Comparison of ENCODE assay signal across 9 cellular contexts in genomic region chrX:72276478-72276953, GRCh38. TPM values are rescaled to one million over a fixed set of nuclear protein-coding genes. Genes with fewer than 3 reads are reported as not detected.
A peak's percentile ranks its signal among the peaks of the same experiment; 100 is the strongest.
DNase-seq lines count a peak whose midpoint lies in the region; ATAC-seq and TF ChIP-seq lines count a peak whose summit lies in the region.
"Had no signal": no experiment of that assay in that cellular context is flagged by ENCODE, and none has a peak within 500 bp of the region (broad histone marks: within the 10 kb centered on the region; RNA-seq: fewer than 3 reads in every experiment).

No MANE protein-coding gene starts in this region.

- peaks cover 0 to 44% (median 5%) of the 10 kb centered on the region in 9 donors for H3K36me3 ChIP-seq in heart right ventricle

- H3K4me3 ChIP-seq in heart right ventricle (peak overlapping the region; percentile 48 to 86 (median 73)), fibroblast of the aortic adventitia (ENCODE audit: low read depth, low read length) (peak overlapping the region; percentile 88), skin epidermis (peak overlapping the region; percentile 50 to 76 (median 62))

- H3K27me3 ChIP-seq in heart right ventricle: peaks cover 0 to 21% (median 0%) of the 10 kb centered on the region in 7 donors

- intact Hi-C loops in heart right ventricle (cut with DNase I) (loop anchor here in 1 of 10 donors (10.0 kb wide), 1 partner anchor 272 kb away; no protein-coding TSS in a partner anchor), Right ventricle myocardium inferior (cut with DNase I) (loop anchor here (5.0 to 10.0 kb wide), 2 partner anchors 34 to 272 kb away; no protein-coding TSS in a partner anchor)

- ATAC-seq in heart right ventricle (peak in 6 of 8 donors; percentile 4 to 54 (median 52)), Right ventricle myocardium inferior (no peak)

- H3K27ac ChIP-seq in heart right ventricle (peak overlapping the region; percentile 39 to 88 (median 82)), RWPE1 (peak overlapping the region; percentile 77), skin epidermis (peak overlapping the region; percentile 65 to 96 (median 89))

- CTCF ChIA-PET in RWPE1 (lab: Yijun Ruan, JAX): interaction anchor here (0.6 to 0.7 kb wide), 4 partner anchors 31 to 1275 kb away, joined by 3 to 6 read pairs (median 4); no protein-coding TSS in a partner anchor
- CTCF ChIA-PET in HEK293T (lab: Yijun Ruan, JAX): interaction anchor here (0.5 to 2.3 kb wide), 8 partner anchors 9 to 258 kb away, joined by 3 to 14 read pairs (median 4); no protein-coding TSS in a partner anchor

- peak in 1 of 2 donors; percentile 3 for DNase-seq in heart right ventricle
- DNase-seq in Right ventricle myocardium inferior (ENCODE audit: missing footprints): no peak
- DNase-seq in RWPE1 (ENCODE audit: low spot score): no peak
- no peak for DNase-seq in fibroblast of the aortic adventitia (ENCODE audit: low read depth)
- no peak for DNase-seq in NCI-H526 treated with DMSO at 0.1 percent for 48 hours (lab: John Stamatoyannopoulos, UW)
- DNase-seq in NCI-H2081 treated with DMSO at 0.1 percent for 48 hours (lab: John Stamatoyannopoulos, UW): no peak
- no peak for DNase-seq in HEK293T (ENCODE audit: extremely low spot score)

- WGBS in heart right ventricle, 2 donors: 1 to 2% methylated on average over 11 to 18 of the region's 18 CpGs

- POLR2A ChIA-PET in RWPE1 (lab: Yijun Ruan, JAX; ENCODE audit: low non-redundant PET): interaction anchor here (0.6 to 1.2 kb wide), 3 partner anchors 18 to 260 kb away, joined by 3 read pairs; no protein-coding TSS in a partner anchor
- POLR2A ChIA-PET in HEK293T (lab: Yijun Ruan, JAX): interaction anchor here (0.8 to 5.2 kb wide), 27 partner anchors 9 to 284 kb away, joined by 3 to 67 read pairs (median 9); partner anchors contain the start of genes CITED1, ERCC6L and PIN4

- no peak for TF ChIP-seq CTCF in heart right ventricle (IDR thresholded peaks at IDR 0.05)
- no peak for TF ChIP-seq CTCF in RWPE1 (conservative IDR thresholded peaks at IDR 0.05; ENCODE audit: low read depth)
- no peak for TF ChIP-seq CTCF in fibroblast of the aortic adventitia (IDR thresholded peaks at IDR 0.05; ENCODE audit: insufficient read depth, low read length)

- no peaks in the 10 kb centered on the region for H3K9me3 ChIP-seq in heart right ventricle

- peaks cover 0 to 43% (median 11%) of the 10 kb centered on the region in 9 donors for H3K4me1 ChIP-seq in heart right ventricle

TF ChIP-seq in HEK293T, 16 proteins besides CTCF, POLR2A, EP300 and RAD21:
- TF ChIP-seq SUZ12 (IDR thresholded peaks at IDR 0.05) (no peak), ZNF384 (IDR thresholded peaks at IDR 0.05) (no peak)

RNA-seq across cellular contexts. Expression of gene RPS4X, which starts 0.5 kb away (rescaled TPM):
- total RNA-seq in heart right ventricle (100 to 1,000 TPM; 404 to 657 (median 436) TPM), Right ventricle myocardium inferior (417 TPM), fibroblast of the aortic adventitia (ENCODE audit: low replicate concordance) (428 and 1,519 TPM in 2 replicates)
- polyA plus RNA-seq in heart right ventricle: 100 to 1,000 TPM; 397 to 783 TPM

RNA-seq across cellular contexts. Expression of gene CITED1, which starts 29.2 kb away (rescaled TPM):
- under 1 TPM in 2 of 10 donors, not detected in 8; 0.20 to 0.53 TPM for total RNA-seq in heart right ventricle
- under 1 TPM in 1 of 2 donors, not detected in 1; 0.83 TPM for polyA plus RNA-seq in heart right ventricle
- total RNA-seq in Right ventricle myocardium inferior: not detected
- not detected in 2 replicates for total RNA-seq in fibroblast of the aortic adventitia (ENCODE audit: low replicate concordance)
- total RNA-seq: lung microvascular endothelial cell had no signal

RNA-seq across cellular contexts. Expression of gene ERCC6L, which starts 37.7 kb away (rescaled TPM):
- total RNA-seq in heart right ventricle (under 1 TPM in 3 of 10 donors, not detected in 7; 0.08 to 0.23 (median 0.17) TPM), Right ventricle myocardium inferior (0.14 TPM), fibroblast of the aortic adventitia (ENCODE audit: low replicate concordance) (9.9 TPM in 1 of 2 replicates, not detected in the other)
- polyA plus RNA-seq in heart right ventricle: under 1 TPM in 1 of 2 donors, not detected in 1; 0.01 TPM
